ENCODE assay signal across 8 cellular contexts in the genomic region with DNA sequence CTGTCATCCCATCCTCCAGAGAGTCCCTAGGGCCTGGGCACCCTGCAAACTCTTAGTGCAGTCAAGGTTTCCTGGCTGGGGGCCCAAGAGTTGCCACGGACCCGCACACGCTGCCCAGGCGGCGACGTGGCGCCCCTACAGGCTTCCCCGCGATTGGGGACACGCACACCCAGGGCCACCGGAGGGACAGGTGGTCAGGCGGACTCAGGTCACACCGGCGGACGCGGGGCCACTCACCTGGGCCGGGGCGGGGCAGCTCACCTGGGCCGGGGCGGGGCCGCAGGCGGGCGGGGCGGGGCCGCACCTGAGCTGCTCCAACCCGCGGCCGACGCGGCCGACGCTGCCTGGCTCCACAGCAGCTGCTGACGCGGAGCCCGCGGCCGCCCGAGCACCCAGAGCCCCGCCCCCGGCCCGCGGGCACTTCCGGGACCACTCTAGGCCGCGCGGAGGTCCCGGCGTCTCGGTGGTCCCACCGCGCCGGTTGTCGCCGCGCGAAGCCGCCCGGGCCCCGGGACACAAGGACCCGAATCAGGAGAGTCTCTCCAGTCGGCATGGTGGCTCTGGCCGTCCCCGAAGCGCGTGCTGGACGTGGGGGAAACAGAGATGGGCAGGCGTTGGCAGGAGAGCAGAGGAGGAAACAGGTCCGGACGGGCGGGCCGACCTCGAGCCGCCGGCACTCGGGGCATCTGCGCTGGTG. TPM values are rescaled to one million over a fixed set of nuclear protein-coding genes. Genes with fewer than 3 reads are reported as not detected.
DNase-seq lines count a peak whose midpoint lies in the region; ATAC-seq and TF ChIP-seq lines count a peak whose summit lies in the region.

A gene (minus strand): TSS at position 369 of the 697 bp plus-strand sequence. CDS start 5,972 bp downstream, outside the sequence.

- peak within 1 kb of the TSS; percentile 99 for H3K4me2 ChIP-seq in Loucy (ENCODE audit: low read depth, low read length, poor library complexity, severe bottlenecking)

- H3K9ac ChIP-seq in Loucy (ENCODE audit: low read depth, low read length, poor library complexity, severe bottlenecking) = peak within 1 kb of the TSS; percentile 95

- peaks cover 16% of the 10 kb centered on the region for H3K4me1 Mint-ChIP-seq in activated naive CD4-positive, alpha-beta T cell treated with anti-CD3 and anti-CD28 coated beads, Interleukin-2, amount 10 ng/mL, durations not matched to agents 7 days and 5 days
- H3K4me1 Mint-ChIP-seq in osteocyte (ENCODE audit: unreplicated experiment) = peaks cover 17% of the 10 kb centered on the region

- DNase-seq in DMS53 treated with DMSO at 0.1 percent for 48 hours (lab: John Stamatoyannopoulos, UW; ENCODE audit: unreplicated experiment) (peak; percentile 15), SK-N-DZ (ENCODE audit: low spot score) (peak; percentile 73), glomerular visceral epithelial cell (ENCODE audit: extremely low spot score) (peak; percentile 81), osteocyte (ENCODE audit: extremely low spot score, unreplicated experiment) (peak; percentile 91), thoracic aorta (ENCODE audit: low spot score) (peak; percentile 51)
- peak; percentile 87 for DNase-seq in activated naive CD4-positive, alpha-beta T cell treated with anti-CD3 and anti-CD28 coated beads, Interleukin-2, amount 10 ng/mL, durations not matched to agents 7 days and 5 days

- H3K36me3 Mint-ChIP-seq in activated naive CD4-positive, alpha-beta T cell treated with anti-CD3 and anti-CD28 coated beads, Interleukin-2, amount 10 ng/mL, durations not matched to agents 7 days and 5 days = no peaks in the 10 kb centered on the region
- no peaks in the 10 kb centered on the region for H3K36me3 Mint-ChIP-seq in osteocyte (ENCODE audit: unreplicated experiment)

- peak within 1 kb of the TSS; percentile 89 for H2AFZ ChIP-seq in Loucy (ENCODE audit: low read length)

- H3K9me2 ChIP-seq in Loucy (replicated peaks; ENCODE audit: low read depth, low read length) = no peaks in the 10 kb centered on the region

- H4K20me1 ChIP-seq in Loucy (ENCODE audit: insufficient read depth, low read length, poor library complexity, severe bottlenecking) = no peaks in the 10 kb centered on the region

- CTCF ChIA-PET in activated naive CD4-positive, alpha-beta T cell treated with anti-CD3 and anti-CD28 coated beads, Interleukin-2, amount 10 ng/mL, durations not matched to agents 7 days and 5 days (lab: Charles Lee) = no interaction called here

- H3K4me1 ChIP-seq in Loucy (ENCODE audit: insufficient read depth, low read length, poor library complexity, severe bottlenecking) = peaks cover 22% of the 10 kb centered on the region
- H3K4me1 ChIP-seq in thoracic aorta (ENCODE audit: control insufficient read depth in 1 of 2, low read depth in 2 of 2) = peaks cover 0 to 18% of the 10 kb centered on the region in 2 donors

- peaks cover 23% of the 10 kb centered on the region; the same call in 1 of the 2 replicates for H3K79me2 ChIP-seq in Loucy (ENCODE audit: insufficient read depth, low read length)

- H3K4me3 ChIP-seq in Loucy (ENCODE audit: low read length, poor library complexity, severe bottlenecking) (peak within 1 kb of the TSS; percentile 93), thoracic aorta (peak within 1 kb of the TSS; percentile 90)

- peak within 1 kb of the TSS; percentile 76 for H3K27ac Mint-ChIP-seq in activated naive CD4-positive, alpha-beta T cell treated with anti-CD3 and anti-CD28 coated beads, Interleukin-2, amount 10 ng/mL, durations not matched to agents 7 days and 5 days
- H3K27ac Mint-ChIP-seq in osteocyte (ENCODE audit: unreplicated experiment) = peak within 1 kb of the TSS; percentile 89

- H3K27ac ChIP-seq in thoracic aorta = peak within 1 kb of the TSS; percentile 82 to 85

- peak within 1 kb of the TSS; percentile 72 for H3K4me3 Mint-ChIP-seq in activated naive CD4-positive, alpha-beta T cell treated with anti-CD3 and anti-CD28 coated beads, Interleukin-2, amount 10 ng/mL, durations not matched to agents 7 days and 5 days
- H3K4me3 Mint-ChIP-seq in osteocyte (ENCODE audit: unreplicated experiment) = peak within 1 kb of the TSS; percentile 88

- H3K9me3 ChIP-seq in Loucy (ENCODE audit: insufficient read depth, low read depth, low read length) (no peaks in the 10 kb centered on the region), thoracic aorta (no peaks in the 10 kb centered on the region)

- ATAC-seq in GM21717 (IDR thresholded peaks at IDR 0.05; ENCODE audit: unreplicated experiment) (peak; percentile 57), thoracic aorta (ENCODE audit: insufficient number of reproducible peaks, low FRiP score, low read depth) (peak; percentile 89)

- H3K36me3 ChIP-seq in Loucy (ENCODE audit: insufficient read depth, low read length) (no peaks in the 10 kb centered on the region), thoracic aorta (no peaks in the 10 kb centered on the region)

- H3K27me3 ChIP-seq in Loucy (ENCODE audit: insufficient read depth, low read length, poor library complexity, severe bottlenecking) (no peaks in the 10 kb centered on the region), thoracic aorta (replicated peaks; ENCODE audit: insufficient read depth) (no peaks in the 10 kb centered on the region)

- TF ChIP-seq CTCF in Loucy (conservative IDR thresholded peaks at IDR 0.05; ENCODE audit: low read length) (peak; percentile 54), osteocyte (IDR thresholded peaks at IDR 0.05) (peak; percentile 30), thoracic aorta (IDR thresholded peaks at IDR 0.05) (peak; percentile 26)

- H3K9me3 Mint-ChIP-seq in activated naive CD4-positive, alpha-beta T cell treated with anti-CD3 and anti-CD28 coated beads, Interleukin-2, amount 10 ng/mL, durations not matched to agents 7 days and 5 days = no peaks in the 10 kb centered on the region
- no peaks in the 10 kb centered on the region for H3K9me3 Mint-ChIP-seq in osteocyte (ENCODE audit: unreplicated experiment)

- H3F3A ChIP-seq in Loucy (ENCODE audit: low read depth) = peaks cover 3% of the 10 kb centered on the region; the same call in 1 of the 2 replicates

- peaks cover 13% of the 10 kb centered on the region for H3K27me3 Mint-ChIP-seq in activated naive CD4-positive, alpha-beta T cell treated with anti-CD3 and anti-CD28 coated beads, Interleukin-2, amount 10 ng/mL, durations not matched to agents 7 days and 5 days
- H3K27me3 Mint-ChIP-seq in osteocyte (ENCODE audit: unreplicated experiment) = no peaks in the 10 kb centered on the region

RNA-seq across cellular contexts. Expression of the gene that starts here (rescaled TPM):
- 4.2 and 5.7 TPM in 2 replicates for polyA plus RNA-seq in SK-N-DZ (2014; cell fraction: cytosol; rRNA removed)
- 3.6 and 4.7 TPM in 2 replicates for polyA plus RNA-seq in SK-N-DZ (2014; cell fraction: nucleus; rRNA removed)
- 12.5 TPM in 2 replicates for total RNA-seq in osteocyte
- 10 to 100 TPM in 1 of 2 donors, 1 to 10 TPM in 1; 8.4 to 13.8 TPM for total RNA-seq in thoracic aorta

Comparison
In these comparisons a context has a peak if more than half of its experiments do, and no peak if none do; other contexts are left out.
1. Peak in every context shown above with its lines: DNase-seq, ATAC-seq, H3K4me3 ChIP-seq and H3K27ac ChIP-seq.
2. DNase-seq: peak in every context shown above with its lines; median percentile 91 in osteocyte; 87 in activated naive CD4-positive, alpha-beta T cell treated with anti-CD3 and anti-CD28 coated beads, Interleukin-2, amount 10 ng/mL, durations not matched to agents 7 days and 5 days; 81 in glomerular visceral epithelial cell; 73 in SK-N-DZ; 51 in thoracic aorta; 15 in DMS53 treated with DMSO at 0.1 percent for 48 hours.